8 cellular contexts compared by ENCODE assay signal in the genomic region with DNA sequence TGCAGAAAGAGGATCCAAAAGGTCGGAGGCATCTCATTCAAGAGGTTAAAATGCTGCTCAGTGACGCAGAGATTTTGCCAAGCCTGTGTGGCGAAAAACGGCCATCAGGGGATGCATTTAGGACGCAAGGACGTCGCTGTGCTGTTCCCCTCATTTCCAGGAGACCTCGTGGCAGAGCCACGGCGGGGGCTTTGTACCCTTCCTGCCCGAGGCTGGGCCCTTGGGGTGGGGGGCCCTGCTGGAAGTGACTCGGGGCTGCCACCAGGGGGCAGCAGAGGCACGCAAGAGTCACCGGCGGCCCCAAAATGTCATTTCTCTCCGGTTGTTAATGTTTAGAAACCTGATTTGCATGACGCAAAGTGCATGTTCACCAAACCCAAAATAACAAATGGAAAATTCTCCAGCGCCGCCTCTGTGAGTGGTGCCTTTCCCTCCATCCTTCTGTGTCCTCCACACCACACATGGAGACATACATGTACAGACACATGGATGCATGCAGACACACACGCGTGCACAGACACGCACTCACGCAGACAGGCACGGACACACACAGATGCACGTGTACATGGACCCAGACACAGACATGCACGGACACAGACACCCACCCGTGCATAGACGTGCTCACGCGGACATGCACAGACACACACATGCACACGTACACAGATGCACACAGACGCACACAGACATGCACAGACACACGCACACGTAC. TPM values are rescaled to one million over a fixed set of nuclear protein-coding genes. Genes with fewer than 3 reads are reported as not detected.
DNase-seq lines count a peak whose midpoint lies in the region; ATAC-seq and TF ChIP-seq lines count a peak whose summit lies in the region.

No MANE protein-coding gene starts in this region.

- ATAC-seq in HG02885 (IDR thresholded peaks at IDR 0.05; ENCODE audit: poor library complexity, unreplicated experiment) = no peak
- no peak for ATAC-seq in HG02763 (IDR thresholded peaks at IDR 0.05; ENCODE audit: unreplicated experiment)

- H3K4me1 Mint-ChIP-seq in osteocyte (ENCODE audit: unreplicated experiment) = no peaks in the 10 kb centered on the region

- DNase-seq in DMS53 (lab: John Stamatoyannopoulos, UW) = peak; percentile 45
- no peak for DNase-seq in DMS53 treated with DMSO at 0.1 percent for 48 hours (lab: John Stamatoyannopoulos, UW; ENCODE audit: unreplicated experiment)
- peak; percentile 55 for DNase-seq in NAMALWA (ENCODE audit: low spot score)
- peak; percentile 58 to 59 for DNase-seq in activated T-cell treated with anti-CD3 and anti-CD28 coated beads, Interleukin-2, amount 50 U/mL, for 48 hours
- peak; percentile 80 for DNase-seq in germinal center (ENCODE audit: low spot score)
- DNase-seq in osteocyte (ENCODE audit: extremely low spot score, unreplicated experiment) = peak; percentile 84

- H3K27me3 Mint-ChIP-seq in osteocyte (ENCODE audit: unreplicated experiment) = peaks cover 9% of the 10 kb centered on the region

- peak; percentile 90 for TF ChIP-seq CTCF in osteocyte (IDR thresholded peaks at IDR 0.05)

- H3K27ac Mint-ChIP-seq in osteocyte (ENCODE audit: unreplicated experiment) = no peak overlapping the region

- no peaks in the 10 kb centered on the region for H3K36me3 Mint-ChIP-seq in osteocyte (ENCODE audit: unreplicated experiment)

- H3K9me3 Mint-ChIP-seq in osteocyte (ENCODE audit: unreplicated experiment) = peaks cover 2% of the 10 kb centered on the region

- no peak overlapping the region for H3K4me3 Mint-ChIP-seq in osteocyte (ENCODE audit: unreplicated experiment)

RNA-seq across cellular contexts. Expression of gene NKX6-2, which starts 51.0 kb away (rescaled TPM):
- total RNA-seq in osteocyte = not detected in 2 replicates
